ENCODE assay signal across 30 cellular contexts in the genomic region with DNA sequence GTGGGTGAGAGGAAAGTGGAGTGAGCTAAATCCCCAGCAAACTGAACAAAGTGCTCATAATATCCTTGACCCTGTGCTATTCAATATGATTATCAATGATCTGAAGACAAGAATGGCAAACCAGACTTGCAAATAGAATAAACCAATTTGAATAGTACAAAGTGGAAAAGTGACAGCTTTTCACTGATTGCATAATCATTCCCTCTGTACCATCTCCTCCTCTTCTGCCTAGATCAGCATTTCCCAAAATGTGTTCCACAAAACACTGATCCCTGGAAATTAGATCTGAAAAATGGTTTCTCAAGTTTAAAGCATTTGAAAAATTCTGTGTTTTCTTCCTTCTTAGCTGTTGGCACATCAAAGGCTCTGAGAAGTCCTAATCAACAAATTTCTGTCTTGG. TPM values are rescaled to one million over a fixed set of nuclear protein-coding genes. Genes with fewer than 3 reads are reported as not detected.
A peak's percentile ranks its signal among the peaks of the same experiment; 100 is the strongest.
DNase-seq lines count a peak whose midpoint lies in the region; ATAC-seq, FAIRE-seq and TF ChIP-seq lines count a peak whose summit lies in the region.
"Had no signal": no experiment of that assay in that cellular context is flagged by ENCODE, and none has a peak within 500 bp of the region (broad histone marks: within the 10 kb centered on the region; RNA-seq: fewer than 3 reads in every experiment).

No MANE protein-coding gene starts in this region.

- no peak overlapping the region for H4K8ac ChIP-seq in H1 (ENCODE audit: extremely low read depth, insufficient read depth, low read length)

- DNase-seq in HL-60 (ENCODE audit: low read depth in 1 of 2, low spot score in 1 of 2) (no peak), H1 (ENCODE audit: low read depth in 1 of 2, low spot score in 2 of 2) (no peak), HTR-8/SVneo (ENCODE audit: insufficient read length, low spot score) (no peak), NCI-H526 (lab: John Stamatoyannopoulos, UW) (no peak)
- DNase-seq in effector memory CD8-positive, alpha-beta T cell, result no peak
- no peak for DNase-seq in activated CD8-positive, alpha-beta T cell treated with anti-CD3 and anti-CD28 coated beads, Interleukin-2, amount 10 ng/mL, durations not matched to agents 7 days and 5 days
- DNase-seq: activated CD8-positive, alpha-beta T cell treated with anti-CD3 and anti-CD28 coated beads for 36 hours; CD8-positive, alpha-beta memory T cell; glutamatergic neuron; MM.1S; NCI-H1436; NCI-H2081; NCI-H345; sigmoid colon; SW 1271 had no signal

- no peaks in the 10 kb centered on the region for H3K27me3 ChIP-seq in ACC112 (ENCODE audit: insufficient read depth, low read length)
- no peaks in the 10 kb centered on the region for H3K27me3 ChIP-seq in HL-60 (ENCODE audit: insufficient read depth, poor library complexity, severe bottlenecking)
- H3K27me3 ChIP-seq in H1 (replicated peaks in 1 of 4; ENCODE audit: control insufficient read depth in 3 of 4, extremely low read depth in 1 of 4, insufficient read depth in 3 of 4, low read length in 3 of 4), result no peaks in the 10 kb centered on the region
- H3K27me3 ChIP-seq in neutrophil, result no peaks in the 10 kb centered on the region
- H3K27me3 ChIP-seq: cardiac muscle cell, sigmoid colon, suprapubic skin had no signal

- H3K18ac ChIP-seq in H1 (ENCODE audit: extremely low read depth, low read length), result no peak overlapping the region

- H3K4me3 ChIP-seq in ACC112 (ENCODE audit: low read depth, low read length), result no peak overlapping the region
- peak overlapping the region; percentile 13 for H3K4me3 ChIP-seq in HL-60 (replicated peaks; ENCODE audit: insufficient read depth, low read length)
- no peak overlapping the region for H3K4me3 ChIP-seq in H1 (ENCODE audit: extremely low read depth in 1 of 4, insufficient read depth in 2 of 4, low read depth in 3 of 4, low read length in 4 of 4)
- peak overlapping the region; percentile 41 to 55 for H3K4me3 ChIP-seq in neutrophil (ENCODE audit: low read depth in 1 of 2, low read length in 1 of 2)
- H3K4me3 ChIP-seq: A549, cardiac muscle cell, sigmoid colon, suprapubic skin had no signal

- H3K4me2 ChIP-seq in H1 (ENCODE audit: insufficient read depth in 1 of 2, low read depth in 2 of 2, low read length in 2 of 2), result no peak overlapping the region
- H3K4me2 ChIP-seq: A549, KMS-11 had no signal

- no peaks in the 10 kb centered on the region for H3K27me3 Mint-ChIP-seq in effector memory CD8-positive, alpha-beta T cell
- H3K27me3 Mint-ChIP-seq in activated CD8-positive, alpha-beta T cell treated with anti-CD3 and anti-CD28 coated beads, Interleukin-2, amount 10 ng/mL, durations not matched to agents 7 days and 5 days (ENCODE audit: low read depth), result no peaks in the 10 kb centered on the region
- H3K27me3 Mint-ChIP-seq: activated CD4-positive, alpha-beta T cell treated with anti-CD3 and anti-CD28 coated beads for 36 hours; activated CD8-positive, alpha-beta T cell treated with anti-CD3 and anti-CD28 coated beads for 36 hours; activated naive CD8-positive, alpha-beta T cell; CD8-positive, alpha-beta memory T cell; naive thymus-derived CD8-positive, alpha-beta T cell had no signal

- H4K91ac ChIP-seq in H1 (replicated peaks; ENCODE audit: insufficient read length, low read length), result no peak overlapping the region

- no peak for TF ChIP-seq RAD21 in H1 (IDR thresholded peaks at IDR 0.05 in 1 of 2, conservative IDR thresholded peaks at IDR 0.05 in 1 of 2; ENCODE audit: low read depth in 2 of 2, low read length in 2 of 2)

- H3K23ac ChIP-seq in H1 (ENCODE audit: insufficient read length), result no peak overlapping the region

- no peak overlapping the region for H2BK5ac ChIP-seq in H1 (ENCODE audit: low read depth, low read length)

- H3K27ac Mint-ChIP-seq in effector memory CD8-positive, alpha-beta T cell, result no peak overlapping the region
- H3K27ac Mint-ChIP-seq in activated CD8-positive, alpha-beta T cell treated with anti-CD3 and anti-CD28 coated beads, Interleukin-2, amount 10 ng/mL, durations not matched to agents 7 days and 5 days, result no peak overlapping the region
- H3K27ac Mint-ChIP-seq: activated CD4-positive, alpha-beta T cell treated with anti-CD3 and anti-CD28 coated beads for 36 hours; activated CD8-positive, alpha-beta T cell treated with anti-CD3 and anti-CD28 coated beads for 36 hours; activated naive CD8-positive, alpha-beta T cell; CD8-positive, alpha-beta memory T cell; naive thymus-derived CD8-positive, alpha-beta T cell; stimulated activated effector memory CD8-positive, alpha-beta T cell treated with anti-CD3 and anti-CD28 coated beads, Interleukin-12 subunit alpha, Interleukin-12 subunit beta, amount 100 ng/mL, for 72 hours had no signal

- FAIRE-seq in H1 (lab: Jason Lieb, UNC), result no peak
- FAIRE-seq in HTR-8/SVneo (lab: Jason Lieb, UNC), result no peak
- FAIRE-seq: A549, colon, H54, islet of Langerhans, RCC 7860 had no signal

- no peak overlapping the region for H2AK5ac ChIP-seq in H1 (ENCODE audit: low read depth, low read length)

- CTCF ChIA-PET in H1 (lab: Charles Lee; ENCODE audit: partially characterized antibody), result interaction anchor here (0.8 to 2.4 kb wide), 6 partner anchors 10 to 175 kb away, joined by 3 to 22 read pairs (median 4); a partner anchor contains a TSS
- CTCF ChIA-PET in activated CD8-positive, alpha-beta T cell treated with anti-CD3 and anti-CD28 coated beads, Interleukin-2, amount 10 ng/mL, durations not matched to agents 7 days and 5 days (lab: Charles Lee), result interaction anchor here (0.9 to 3.3 kb wide), 6 partner anchors 8 to 160 kb away, joined by 3 to 51 read pairs (median 6); a partner anchor contains a TSS

- no peak overlapping the region for H3K4me3 Mint-ChIP-seq in effector memory CD8-positive, alpha-beta T cell
- no peak overlapping the region for H3K4me3 Mint-ChIP-seq in activated CD8-positive, alpha-beta T cell treated with anti-CD3 and anti-CD28 coated beads, Interleukin-2, amount 10 ng/mL, durations not matched to agents 7 days and 5 days
- H3K4me3 Mint-ChIP-seq: activated CD4-positive, alpha-beta T cell treated with anti-CD3 and anti-CD28 coated beads for 36 hours; activated CD8-positive, alpha-beta T cell treated with anti-CD3 and anti-CD28 coated beads for 36 hours; activated naive CD8-positive, alpha-beta T cell; CD8-positive, alpha-beta memory T cell; naive thymus-derived CD8-positive, alpha-beta T cell; stimulated activated effector memory CD8-positive, alpha-beta T cell treated with anti-CD3 and anti-CD28 coated beads, Interleukin-12 subunit alpha, Interleukin-12 subunit beta, amount 100 ng/mL, for 72 hours had no signal

- H3K4me1 Mint-ChIP-seq in effector memory CD8-positive, alpha-beta T cell (ENCODE audit: low read depth in 2 of 2), result peaks cover 23 to 41% of the 10 kb centered on the region in 2 donors
- peaks cover 37% of the 10 kb centered on the region for H3K4me1 Mint-ChIP-seq in activated CD8-positive, alpha-beta T cell treated with anti-CD3 and anti-CD28 coated beads, Interleukin-2, amount 10 ng/mL, durations not matched to agents 7 days and 5 days (ENCODE audit: low read depth)

- H3K56ac ChIP-seq in H1 (replicated peaks; ENCODE audit: insufficient read length, low read depth, low read length), result no peak overlapping the region

- no peaks in the 10 kb centered on the region for H3K23me2 ChIP-seq in H1 (ENCODE audit: low read depth, low read length)

- no peak for ATAC-seq in effector memory CD8-positive, alpha-beta T cell (replicated peaks)
- ATAC-seq in activated CD8-positive, alpha-beta T cell treated with anti-CD3 and anti-CD28 coated beads, Interleukin-2, amount 10 ng/mL, durations not matched to agents 7 days and 5 days, result no peak
- ATAC-seq: A549 had no signal

- H2BK15ac ChIP-seq in H1 (ENCODE audit: low read length), result no peak overlapping the region

- no peaks in the 10 kb centered on the region for H3K9me3 ChIP-seq in H1 (ENCODE audit: insufficient read depth in 2 of 2, low read depth in 1 of 2, low read length in 1 of 2)
- no peaks in the 10 kb centered on the region for H3K9me3 ChIP-seq in neutrophil
- H3K9me3 ChIP-seq: A549, sigmoid colon, suprapubic skin had no signal

- no peak for TF ChIP-seq EP300 in H1 (IDR thresholded peaks at IDR 0.05; ENCODE audit: borderline replicate concordance in 1 of 2, low read depth in 2 of 2, low read length in 2 of 2)

- no peak overlapping the region for H3K9ac ChIP-seq in H1 (replicated peaks in 1 of 4; ENCODE audit: extremely low read depth in 1 of 4, low read depth in 3 of 4, low read length in 3 of 4)
- H3K9ac ChIP-seq: KMS-11 had no signal

- POLR2A ChIA-PET in H1 (lab: Charles Lee; ENCODE audit: partially characterized antibody), result interaction anchor here (0.9 kb wide), 1 partner anchor 44 kb away, joined by 3 read pairs; no protein-coding TSS in a partner anchor
- POLR2A ChIA-PET in activated CD8-positive, alpha-beta T cell treated with anti-CD3 and anti-CD28 coated beads, Interleukin-2, amount 10 ng/mL, durations not matched to agents 7 days and 5 days (lab: Charles Lee), result interaction anchor here (0.6 to 1.6 kb wide), 3 partner anchors 8 to 197 kb away, joined by 3 to 6 read pairs (median 4); a partner anchor contains a TSS

- TF ChIP-seq CTCF in HL-60 (IDR thresholded peaks at IDR 0.05; ENCODE audit: insufficient read depth, low read length), result no peak
- TF ChIP-seq CTCF in H1 (IDR thresholded peaks at IDR 0.05; ENCODE audit: control extremely low read depth in 1 of 3, insufficient read depth in 1 of 3, low read depth in 1 of 3, low read length in 3 of 3), result no peak
- TF ChIP-seq CTCF in neutrophil (IDR thresholded peaks at IDR 0.05), result no peak

- no peak overlapping the region for H3K14ac ChIP-seq in H1 (ENCODE audit: insufficient read length)

- H3K27ac ChIP-seq in ACC112 (ENCODE audit: low read depth, low read length) (0 out of 2 replicates have a peak overlapping the region, but pooled peaks have one; percentile 9), HL-60 (replicated peaks) (peak overlapping the region; percentile 86), H1 (ENCODE audit: low read depth, low read length) (no peak overlapping the region), neutrophil (peak overlapping the region; percentile 92)
- H3K27ac ChIP-seq: A549, cardiac muscle cell, KMS-11, suprapubic skin, VCaP had no signal

- peaks cover 22% of the 10 kb centered on the region for H3K36me3 Mint-ChIP-seq in effector memory CD8-positive, alpha-beta T cell (ENCODE audit: insufficient read depth)
- H3K36me3 Mint-ChIP-seq in activated CD8-positive, alpha-beta T cell treated with anti-CD3 and anti-CD28 coated beads, Interleukin-2, amount 10 ng/mL, durations not matched to agents 7 days and 5 days (ENCODE audit: low read depth), result peaks cover 31% of the 10 kb centered on the region

- H2BK120ac ChIP-seq in H1 (replicated peaks; ENCODE audit: low read depth, low read length), result no peak overlapping the region

- no peaks in the 10 kb centered on the region for H3K9me3 Mint-ChIP-seq in effector memory CD8-positive, alpha-beta T cell
- no peaks in the 10 kb centered on the region for H3K9me3 Mint-ChIP-seq in activated CD8-positive, alpha-beta T cell treated with anti-CD3 and anti-CD28 coated beads, Interleukin-2, amount 10 ng/mL, durations not matched to agents 7 days and 5 days (ENCODE audit: insufficient read depth)
- H3K9me3 Mint-ChIP-seq: activated CD8-positive, alpha-beta T cell treated with anti-CD3 and anti-CD28 coated beads for 36 hours; CD8-positive, alpha-beta memory T cell; naive thymus-derived CD8-positive, alpha-beta T cell; stimulated activated effector memory CD8-positive, alpha-beta T cell treated with anti-CD3 and anti-CD28 coated beads, Interleukin-12 subunit alpha, Interleukin-12 subunit beta, amount 100 ng/mL, for 72 hours had no signal

- H3K79me2 ChIP-seq in ACC112 (ENCODE audit: control insufficient read depth, insufficient read depth, low read length, unreplicated experiment), result peaks cover 63% of the 10 kb centered on the region
- H3K79me2 ChIP-seq in H1 (ENCODE audit: control insufficient read depth in 1 of 2, insufficient read depth in 2 of 2, low read length in 2 of 2), result peaks cover 0 to 46% of the 10 kb centered on the region in 2 experiments; a peak in 2 of 4 replicates

- H2BK12ac ChIP-seq in H1 (ENCODE audit: low read depth, low read length), result no peak overlapping the region

- no peak overlapping the region for H3K4ac ChIP-seq in H1 (replicated peaks; ENCODE audit: insufficient read length, low read depth, low read length)

- peaks cover 12% of the 10 kb centered on the region for H3K79me1 ChIP-seq in H1 (ENCODE audit: low read depth, low read length)

- H4K5ac ChIP-seq in H1 (ENCODE audit: insufficient read length, low read depth, low read length), result no peak overlapping the region

- TF ChIP-seq POLR2A in H1 (IDR thresholded peaks at IDR 0.05; ENCODE audit: control extremely low read depth in 1 of 2, low read depth in 2 of 2, low read length in 2 of 2), result no peak

- no peak overlapping the region for H2BK20ac ChIP-seq in H1 (ENCODE audit: low read length)

- H2AFZ ChIP-seq in ACC112 (ENCODE audit: low read length, unreplicated experiment) (no peak overlapping the region), H1 (ENCODE audit: low read length) (no peak overlapping the region)

- H3K36me3 ChIP-seq in ACC112 (ENCODE audit: insufficient read depth, low read length), result peaks cover 6% of the 10 kb centered on the region; the same call in 1 of the 2 replicates
- peaks cover 0 to 7% (median 2%) of the 10 kb centered on the region in 4 experiments; a peak in 3 of 8 replicates for H3K36me3 ChIP-seq in H1 (ENCODE audit: control insufficient read depth in 2 of 4, insufficient read depth in 4 of 4, low read length in 3 of 4)
- peaks cover 23% of the 10 kb centered on the region for H3K36me3 ChIP-seq in neutrophil
- H3K36me3 ChIP-seq: cardiac muscle cell had no signal

- peaks cover 0 to 6% of the 10 kb centered on the region in 2 experiments for H4K20me1 ChIP-seq in H1 (replicated peaks in 1 of 2; ENCODE audit: control insufficient read depth in 1 of 2, insufficient read depth in 2 of 2, low read length in 2 of 2)

- H3K4me1 ChIP-seq in ACC112 (ENCODE audit: control insufficient read depth, insufficient read depth, low read length, unreplicated experiment) (peaks cover 30% of the 10 kb centered on the region), H1 (replicated peaks in 1 of 4; ENCODE audit: control insufficient read depth in 3 of 4, insufficient read depth in 4 of 4, low read length in 3 of 4) (no peaks in the 10 kb centered on the region), neutrophil (ENCODE audit: control insufficient read depth in 1 of 2, insufficient read depth in 1 of 2, low read depth in 1 of 2, low read length in 1 of 2) (peaks cover 100% of the 10 kb centered on the region in 2 experiments)
- H3K4me1 ChIP-seq: A549 had no signal

RNA-seq across cellular contexts. Expression of a gene that starts 8.1 kb away (rescaled TPM):
- 12.6 and 15.5 TPM in 2 replicates for total RNA-seq in H1 (2021; fragmentation: NEBNext Ultra II Directional; extraction: Animal tissue kit (Norgen Biotek cat#: 25700))
- polyA plus RNA-seq in H1 (2011; rRNA removed), result 3.2 and 4.0 TPM in 2 replicates
- 2.9 TPM for polyA plus RNA-seq in H1 (2011; cell fraction: cytosol; rRNA removed)
- 3.1 TPM for polyA plus RNA-seq in H1 (2011; cell fraction: nucleus; rRNA removed)
- 3.7 to 6.6 TPM (median 4.2 TPM) in 4 replicates for polyA plus RNA-seq in H1 (2012, experiment 1 of 2)
- 0.71 TPM for polyA plus RNA-seq in H1 (2012, experiment 2 of 2)
- 3.5 TPM for polyA plus RNA-seq in H1 (2013, experiment 1 of 2)
- 3.4 TPM for polyA plus RNA-seq in H1 (2013, experiment 2 of 2)
- polyA minus RNA-seq in H1 (2011; rRNA and poly(A)+ RNA removed), result 9.9 and 16.2 TPM in 2 replicates
- 4.0 TPM for polyA minus RNA-seq in H1 (2011; cell fraction: cytosol; rRNA and poly(A)+ RNA removed)
- 4.8 TPM for polyA minus RNA-seq in H1 (2011; cell fraction: nucleus; rRNA and poly(A)+ RNA removed)
- total RNA-seq in activated CD8-positive, alpha-beta T cell treated with anti-CD3 and anti-CD28 coated beads, Interleukin-2, amount 10 ng/mL, durations not matched to agents 7 days and 5 days, result 10 to 100 TPM; 22.4 to 27.7 TPM

RNA-seq across cellular contexts. Expression of a gene that starts 43.3 kb away (rescaled TPM):
- 21.6 and 23.1 TPM in 2 replicates for total RNA-seq in H1 (2021; fragmentation: NEBNext Ultra II Directional; extraction: Animal tissue kit (Norgen Biotek cat#: 25700))
- polyA plus RNA-seq in H1 (2011; rRNA removed), result 20.6 and 21.1 TPM in 2 replicates
- 22.9 TPM for polyA plus RNA-seq in H1 (2011; cell fraction: cytosol; rRNA removed)
- polyA plus RNA-seq in H1 (2011; cell fraction: nucleus; rRNA removed), result 15.9 TPM
- polyA plus RNA-seq in H1 (2012, experiment 1 of 2), result 19.6 to 21.5 TPM (median 20.8 TPM) in 4 replicates
- 27.9 TPM for polyA plus RNA-seq in H1 (2012, experiment 2 of 2)
- 16.3 TPM for polyA plus RNA-seq in H1 (2013, experiment 1 of 2)
- polyA plus RNA-seq in H1 (2013, experiment 2 of 2), result 15.5 TPM
- 16.5 and 19.8 TPM in 2 replicates for polyA minus RNA-seq in H1 (2011; rRNA and poly(A)+ RNA removed)
- 13.6 TPM for polyA minus RNA-seq in H1 (2011; cell fraction: cytosol; rRNA and poly(A)+ RNA removed)
- polyA minus RNA-seq in H1 (2011; cell fraction: nucleus; rRNA and poly(A)+ RNA removed), result 12.0 TPM
- total RNA-seq in activated CD8-positive, alpha-beta T cell treated with anti-CD3 and anti-CD28 coated beads, Interleukin-2, amount 10 ng/mL, durations not matched to agents 7 days and 5 days, result 10 to 100 TPM; 17.1 to 17.3 TPM

RNA-seq across cellular contexts. Expression of a gene that starts 43.7 kb away (rescaled TPM):
- 36.9 and 42.4 TPM in 2 replicates for total RNA-seq in H1 (2021; fragmentation: NEBNext Ultra II Directional; extraction: Animal tissue kit (Norgen Biotek cat#: 25700))
- polyA plus RNA-seq in H1 (2011; rRNA removed), result 32.1 and 45.4 TPM in 2 replicates
- 34.5 TPM for polyA plus RNA-seq in H1 (2011; cell fraction: cytosol; rRNA removed)
- polyA plus RNA-seq in H1 (2011; cell fraction: nucleus; rRNA removed), result 33.9 TPM
- polyA plus RNA-seq in H1 (2012, experiment 1 of 2), result 11.0 to 23.8 TPM (median 22.6 TPM) in 4 replicates
- 26.8 TPM for polyA plus RNA-seq in H1 (2012, experiment 2 of 2)
- polyA plus RNA-seq in H1 (2013, experiment 1 of 2), result 32.6 TPM
- 33.6 TPM for polyA plus RNA-seq in H1 (2013, experiment 2 of 2)
- 6.8 and 7.2 TPM in 2 replicates for polyA minus RNA-seq in H1 (2011; rRNA and poly(A)+ RNA removed)
- polyA minus RNA-seq in H1 (2011; cell fraction: cytosol; rRNA and poly(A)+ RNA removed), result 13.1 TPM
- polyA minus RNA-seq in H1 (2011; cell fraction: nucleus; rRNA and poly(A)+ RNA removed), result 12.2 TPM
- total RNA-seq in activated CD8-positive, alpha-beta T cell treated with anti-CD3 and anti-CD28 coated beads, Interleukin-2, amount 10 ng/mL, durations not matched to agents 7 days and 5 days, result 10 to 100 TPM; 19.1 to 22.2 TPM

RNA-seq across cellular contexts. Expression of a gene that starts 57.6 kb away (rescaled TPM):
- total RNA-seq in H1 (2021; fragmentation: NEBNext Ultra II Directional; extraction: Animal tissue kit (Norgen Biotek cat#: 25700)), result 4.2 and 4.8 TPM in 2 replicates
- 7.1 and 7.2 TPM in 2 replicates for polyA plus RNA-seq in H1 (2011; rRNA removed)
- 4.3 TPM for polyA plus RNA-seq in H1 (2011; cell fraction: cytosol; rRNA removed)
- polyA plus RNA-seq in H1 (2011; cell fraction: nucleus; rRNA removed), result 5.5 TPM
- 5.1 to 7.3 TPM (median 6.2 TPM) in 4 replicates for polyA plus RNA-seq in H1 (2012, experiment 1 of 2)
- polyA plus RNA-seq in H1 (2012, experiment 2 of 2), result 7.3 TPM
- polyA plus RNA-seq in H1 (2013, experiment 1 of 2), result 6.3 TPM
- polyA plus RNA-seq in H1 (2013, experiment 2 of 2), result 6.6 TPM
- polyA minus RNA-seq in H1 (2011; rRNA and poly(A)+ RNA removed), result 3.7 and 5.7 TPM in 2 replicates
- polyA minus RNA-seq in H1 (2011; cell fraction: cytosol; rRNA and poly(A)+ RNA removed), result 2.4 TPM
- polyA minus RNA-seq in H1 (2011; cell fraction: nucleus; rRNA and poly(A)+ RNA removed), result 4.2 TPM
- 1 to 10 TPM; 1.2 to 2.5 TPM for total RNA-seq in activated CD8-positive, alpha-beta T cell treated with anti-CD3 and anti-CD28 coated beads, Interleukin-2, amount 10 ng/mL, durations not matched to agents 7 days and 5 days

Comparison
In these comparisons a context has a peak if more than half of its experiments do, and no peak if none do; other contexts are left out.
1. H3K4me3 ChIP-seq: peak in HL-60 (single experiment) and neutrophil (2 of 2); none in ACC112 (single experiment) and H1 (0 of 4).